Comparison of ENCODE assay signal across 9 cellular contexts in genomic region chr9:37300620-37301368, GRCh38.
A peak's percentile ranks its signal among the peaks of the same experiment; 100 is the strongest.
DNase-seq lines count a peak whose midpoint lies in the region; ATAC-seq and TF ChIP-seq lines count a peak whose summit lies in the region.
"Had no signal": no experiment of that assay in that cellular context is flagged by ENCODE, and none has a peak within 500 bp of the region (broad histone marks: within the 10 kb centered on the region; RNA-seq: fewer than 3 reads in every experiment).

No MANE protein-coding gene starts in this region.

- no peaks in the 10 kb centered on the region for H3K27me3 ChIP-seq in PC-3 (ENCODE audit: low read length)
- no peaks in the 10 kb centered on the region for H3K27me3 ChIP-seq in fibroblast of lung (ENCODE audit: control insufficient read depth, insufficient read depth, low read length)

- H3K9ac ChIP-seq in PC-3 (ENCODE audit: low read length) (no peak overlapping the region), fibroblast of lung (ENCODE audit: insufficient read depth, low read length) (no peak overlapping the region)

- no peaks in the 10 kb centered on the region for H3K4me1 ChIP-seq in PC-3 (ENCODE audit: insufficient read depth, low read length)
- no peaks in the 10 kb centered on the region for H3K4me1 ChIP-seq in fibroblast of lung (ENCODE audit: control insufficient read depth, extremely low read depth, insufficient read depth, low read length)
- H3K4me1 ChIP-seq: Caco-2 had no signal

- H3K79me2 ChIP-seq in PC-3 (ENCODE audit: low read length), result no peaks in the 10 kb centered on the region
- no peaks in the 10 kb centered on the region for H3K79me2 ChIP-seq in fibroblast of lung (ENCODE audit: control insufficient read depth, insufficient read depth, low read length)

- no TSS peak for BruUV-seq in PC-3 (replicated peaks; lab: Mats Ljungman, UMichigan)

- no peaks in the 10 kb centered on the region for H3K9me2 ChIP-seq in PC-3 (replicated peaks; ENCODE audit: low read length)

- POLR2A ChIA-PET in PC-3 (lab: Charles Lee; ENCODE audit: unreplicated experiment), result no interaction called here
- POLR2A ChIA-PET in HEK293T (lab: Yijun Ruan, JAX), result no interaction called here

- ATAC-seq in GM19043 (IDR thresholded peaks at IDR 0.05; ENCODE audit: low read depth, unreplicated experiment) (peak; percentile 45), PC-3 (no peak)

- no peaks in the 10 kb centered on the region for H4K20me1 ChIP-seq in PC-3 (ENCODE audit: low read length)
- no peaks in the 10 kb centered on the region for H4K20me1 ChIP-seq in fibroblast of lung (ENCODE audit: control insufficient read depth, extremely low read depth, insufficient read depth, low read length)

- H3K4me2 ChIP-seq in PC-3 (ENCODE audit: low read length) (no peak overlapping the region), fibroblast of lung (ENCODE audit: extremely low read depth, insufficient read depth, low read length) (no peak overlapping the region)

- no peaks in the 10 kb centered on the region for H3K9me3 ChIP-seq in PC-3 (ENCODE audit: low read length)
- no peaks in the 10 kb centered on the region for H3K9me3 ChIP-seq in fibroblast of lung (ENCODE audit: control insufficient read depth, insufficient read depth, low read depth, low read length)
- H3K9me3 ChIP-seq: Caco-2 had no signal

- DNase-seq in AG10803 (ENCODE audit: low read depth) (peak; percentile 4), PC-3 (peak; percentile 5), fibroblast of lung (ENCODE audit: low read depth in 2 of 2) (peak; percentile 37 to 54), NCI-H128 (lab: John Stamatoyannopoulos, UW; ENCODE audit: unreplicated experiment) (no peak), DMS79 treated with DMSO at 0.1 percent for 48 hours (lab: John Stamatoyannopoulos, UW) (no peak), NCI-H526 (lab: John Stamatoyannopoulos, UW) (no peak), HEK293T (ENCODE audit: extremely low spot score) (no peak)
- DNase-seq: Caco-2 had no signal

- CTCF ChIA-PET in PC-3 (lab: Charles Lee), result no interaction called here
- CTCF ChIA-PET in HEK293T (lab: Yijun Ruan, JAX), result no interaction called here

- H3K4me3 ChIP-seq in AG10803 (ENCODE audit: low read length), result no peak overlapping the region
- H3K4me3 ChIP-seq in PC-3 (ENCODE audit: low read length), result no peak overlapping the region
- no peak overlapping the region for H3K4me3 ChIP-seq in fibroblast of lung (replicated peaks in 1 of 4; ENCODE audit: control extremely low read depth in 1 of 4, insufficient read depth in 1 of 4, low read depth in 3 of 4, low read length in 4 of 4)

- no peaks in the 10 kb centered on the region for H3K36me3 ChIP-seq in PC-3 (ENCODE audit: low read depth, low read length)
- peaks cover 1% of the 10 kb centered on the region for H3K36me3 ChIP-seq in fibroblast of lung (ENCODE audit: control insufficient read depth, insufficient read depth, low read length)

- intact Hi-C loops in PC-3 (cut with micrococcal nuclease), result no loop called here

- H3F3A ChIP-seq in PC-3 (ENCODE audit: low read length, unreplicated experiment), result no peaks in the 10 kb centered on the region

- TF ChIP-seq CTCF in AG10803 (conservative IDR thresholded peaks at IDR 0.05; ENCODE audit: low read length) (no peak), PC-3 (conservative IDR thresholded peaks at IDR 0.05; ENCODE audit: low read depth, low read length) (no peak), fibroblast of lung (conservative IDR thresholded peaks at IDR 0.05 in 1 of 2, IDR thresholded peaks at IDR 0.05 in 1 of 2; ENCODE audit: low read depth in 1 of 2, low read length in 2 of 2) (no peak)

- no peak overlapping the region for H3K27ac ChIP-seq in PC-3 (ENCODE audit: low read length)
- H3K27ac ChIP-seq in fibroblast of lung (ENCODE audit: insufficient read depth, low read length), result no peak overlapping the region

- H2AFZ ChIP-seq in PC-3 (ENCODE audit: low read length) (no peak overlapping the region), fibroblast of lung (ENCODE audit: low read length) (no peak overlapping the region)

TF ChIP-seq in HEK293T, 16 proteins besides CTCF, POLR2A, EP300 and RAD21:
- TF ChIP-seq NFRKB (IDR thresholded peaks at IDR 0.05) (no peak), FOXA1 (IDR thresholded peaks at IDR 0.05) (no peak), ELF4 (IDR thresholded peaks at IDR 0.05) (no peak), ARNT (IDR thresholded peaks at IDR 0.05) (no peak), HDGF (IDR thresholded peaks at IDR 0.05; ENCODE audit: borderline replicate concordance) (no peak)

Comparison
In these comparisons a context has a peak if more than half of its experiments do, and no peak if none do; other contexts are left out.
1. DNase-seq: peak in AG10803 (single experiment), PC-3 (single experiment) and fibroblast of lung (2 of 2); none in NCI-H128 (single experiment), DMS79 treated with DMSO at 0.1 percent for 48 hours (single experiment), NCI-H526 (0 of 2) and HEK293T (single experiment).